ENCODE assay signal across 7 cellular contexts in the genomic region with DNA sequence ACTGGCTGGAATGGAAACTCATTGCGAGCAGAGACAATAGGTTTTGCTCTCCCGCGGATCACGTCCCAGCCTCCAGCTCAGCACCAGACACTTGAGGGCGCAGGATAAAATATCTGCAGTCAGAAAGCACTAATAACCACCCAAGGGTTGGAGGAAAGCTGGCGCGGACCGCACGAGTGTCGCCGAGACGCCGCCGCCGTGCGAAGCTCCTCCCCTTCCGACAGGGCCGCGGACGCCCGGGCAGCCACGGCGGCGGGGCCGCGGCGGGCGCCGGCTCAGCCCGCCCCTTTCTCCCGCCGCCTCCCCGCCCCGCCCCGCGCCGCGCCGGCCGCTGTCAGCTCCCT. TPM values are rescaled to one million over a fixed set of nuclear protein-coding genes. Genes with fewer than 3 reads are reported as not detected.
DNase-seq lines count a peak whose midpoint lies in the region; ATAC-seq and TF ChIP-seq lines count a peak whose summit lies in the region.

A gene with protein sequence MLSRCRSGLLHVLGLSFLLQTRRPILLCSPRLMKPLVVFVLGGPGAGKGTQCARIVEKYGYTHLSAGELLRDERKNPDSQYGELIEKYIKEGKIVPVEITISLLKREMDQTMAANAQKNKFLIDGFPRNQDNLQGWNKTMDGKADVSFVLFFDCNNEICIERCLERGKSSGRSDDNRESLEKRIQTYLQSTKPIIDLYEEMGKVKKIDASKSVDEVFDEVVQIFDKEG (plus strand): TSS at position 213 of the 344 bp plus-strand sequence. CDS start 156 bp downstream, outside the sequence.

- H3K4me1 ChIP-seq in ascending aorta (peaks cover 14 to 19% of the 10 kb centered on the region in 2 donors), hepatocyte (ENCODE audit: insufficient read depth) (peaks cover 22% of the 10 kb centered on the region)

- peak within 1 kb of the TSS; percentile 94 for H3K4me3 Mint-ChIP-seq in T-helper 2 cell treated with Interferon-gamma antibody and Interleukin-4, amounts not matched to agents 5 μg/mL and 100 μg/mL, for 36 hours

- peak within 1 kb of the TSS; percentile 99 to 100 for H3K27ac ChIP-seq in ascending aorta
- H3K27ac ChIP-seq in hepatocyte, result peak within 1 kb of the TSS; percentile 100

- DNase-seq in NCI-H1694 treated with DMSO at 0.1 percent for 48 hours (lab: John Stamatoyannopoulos, UW) (peak; percentile 76), ascending aorta (ENCODE audit: low spot score in 2 of 2) (peak in 1 of 2 donors; percentile 89), hepatocyte (ENCODE audit: low spot score) (peak; percentile 93), retinal pigment epithelial cell (ENCODE audit: low read depth) (peak; percentile 54)
- peak; percentile 79 for DNase-seq in T-helper 2 cell treated with Interferon-gamma antibody and Interleukin-4, amounts not matched to agents 5 μg/mL and 100 μg/mL, for 36 hours (ENCODE audit: low spot score)

- ATAC-seq in GM18508 (IDR thresholded peaks at IDR 0.05; ENCODE audit: insufficient read depth, unreplicated experiment), result peak; percentile 48
- ATAC-seq in HG02970 (IDR thresholded peaks at IDR 0.05; ENCODE audit: low FRiP score, unreplicated experiment), result peak; percentile 82

- H3K9me3 Mint-ChIP-seq in T-helper 2 cell treated with Interferon-gamma antibody and Interleukin-4, amounts not matched to agents 5 μg/mL and 100 μg/mL, for 36 hours, result no peaks in the 10 kb centered on the region

- H3K9me2 ChIP-seq in hepatocyte (replicated peaks; ENCODE audit: insufficient read depth), result no peaks in the 10 kb centered on the region

- peak within 1 kb of the TSS; percentile 93 to 100 for H3K4me3 ChIP-seq in ascending aorta
- H3K4me3 ChIP-seq in hepatocyte, result peak within 1 kb of the TSS; percentile 99
- H3K4me3 ChIP-seq in retinal pigment epithelial cell (ENCODE audit: low read length), result peak within 1 kb of the TSS; percentile 93

- peaks cover 51% of the 10 kb centered on the region for H3K79me2 ChIP-seq in hepatocyte

- no peaks in the 10 kb centered on the region for H3K27me3 Mint-ChIP-seq in T-helper 2 cell treated with Interferon-gamma antibody and Interleukin-4, amounts not matched to agents 5 μg/mL and 100 μg/mL, for 36 hours (ENCODE audit: low read depth)

- no peaks in the 10 kb centered on the region for H3K36me3 Mint-ChIP-seq in T-helper 2 cell treated with Interferon-gamma antibody and Interleukin-4, amounts not matched to agents 5 μg/mL and 100 μg/mL, for 36 hours (ENCODE audit: low read depth)

- no peak for TF ChIP-seq CTCF in ascending aorta (IDR thresholded peaks at IDR 0.05)
- peak; percentile 25 for TF ChIP-seq CTCF in hepatocyte (IDR thresholded peaks at IDR 0.05; ENCODE audit: poor library complexity)
- TF ChIP-seq CTCF in retinal pigment epithelial cell (conservative IDR thresholded peaks at IDR 0.05; ENCODE audit: low read depth, low read length), result peak; percentile 9

- H3K27ac Mint-ChIP-seq in T-helper 2 cell treated with Interferon-gamma antibody and Interleukin-4, amounts not matched to agents 5 μg/mL and 100 μg/mL, for 36 hours, result peak within 1 kb of the TSS; percentile 94

- H2AFZ ChIP-seq in hepatocyte, result peak within 1 kb of the TSS; percentile 100

- H3K27me3 ChIP-seq in ascending aorta, result no peaks in the 10 kb centered on the region
- H3K27me3 ChIP-seq in hepatocyte, result no peaks in the 10 kb centered on the region

- peaks cover 14% of the 10 kb centered on the region for H3K4me1 Mint-ChIP-seq in T-helper 2 cell treated with Interferon-gamma antibody and Interleukin-4, amounts not matched to agents 5 μg/mL and 100 μg/mL, for 36 hours (ENCODE audit: low read depth)

- no peaks in the 10 kb centered on the region for H3K36me3 ChIP-seq in ascending aorta
- H3K36me3 ChIP-seq in hepatocyte (replicated peaks; ENCODE audit: insufficient read depth, low read depth), result no peaks in the 10 kb centered on the region

- peak within 1 kb of the TSS; percentile 78 for H3K4me2 ChIP-seq in hepatocyte

- H3K9me3 ChIP-seq in ascending aorta (no peaks in the 10 kb centered on the region), hepatocyte (ENCODE audit: low read depth) (no peaks in the 10 kb centered on the region)

- intact Hi-C loops in ascending aorta (cut with DNase I), result loop anchor here (5.0 to 10.0 kb wide), 4 partner anchors 104 to 719 kb away; a partner anchor contains a TSS

- peaks cover 7% of the 10 kb centered on the region for H4K20me1 ChIP-seq in hepatocyte (ENCODE audit: insufficient read depth, poor library complexity, severe bottlenecking)

- WGBS in hepatocyte (ENCODE audit: low lambda C conversion rate, missing lambda C conversion rate), result under 1% methylated on average over 11 of the region's 40 CpGs

RNA-seq across cellular contexts. Expression of the gene that starts here (rescaled TPM):
- total RNA-seq in ascending aorta (52.5 TPM), hepatocyte (182 and 206 TPM in 2 replicates)
- 113 and 114 TPM in 2 replicates for polyA plus RNA-seq in hepatocyte

Comparison
In these comparisons a context has a peak if more than half of its experiments do, and no peak if none do; other contexts are left out.
1. CTCF ChIP-seq: peak in hepatocyte (single experiment) and retinal pigment epithelial cell (single experiment); none in ascending aorta (0 of 3).
2. Peak in every context shown above with its lines, with median percentiles within 50 percentile points of each other: H3K4me3 ChIP-seq.